Comparison of ENCODE assay signal across 8 cellular contexts in the genomic region with DNA sequence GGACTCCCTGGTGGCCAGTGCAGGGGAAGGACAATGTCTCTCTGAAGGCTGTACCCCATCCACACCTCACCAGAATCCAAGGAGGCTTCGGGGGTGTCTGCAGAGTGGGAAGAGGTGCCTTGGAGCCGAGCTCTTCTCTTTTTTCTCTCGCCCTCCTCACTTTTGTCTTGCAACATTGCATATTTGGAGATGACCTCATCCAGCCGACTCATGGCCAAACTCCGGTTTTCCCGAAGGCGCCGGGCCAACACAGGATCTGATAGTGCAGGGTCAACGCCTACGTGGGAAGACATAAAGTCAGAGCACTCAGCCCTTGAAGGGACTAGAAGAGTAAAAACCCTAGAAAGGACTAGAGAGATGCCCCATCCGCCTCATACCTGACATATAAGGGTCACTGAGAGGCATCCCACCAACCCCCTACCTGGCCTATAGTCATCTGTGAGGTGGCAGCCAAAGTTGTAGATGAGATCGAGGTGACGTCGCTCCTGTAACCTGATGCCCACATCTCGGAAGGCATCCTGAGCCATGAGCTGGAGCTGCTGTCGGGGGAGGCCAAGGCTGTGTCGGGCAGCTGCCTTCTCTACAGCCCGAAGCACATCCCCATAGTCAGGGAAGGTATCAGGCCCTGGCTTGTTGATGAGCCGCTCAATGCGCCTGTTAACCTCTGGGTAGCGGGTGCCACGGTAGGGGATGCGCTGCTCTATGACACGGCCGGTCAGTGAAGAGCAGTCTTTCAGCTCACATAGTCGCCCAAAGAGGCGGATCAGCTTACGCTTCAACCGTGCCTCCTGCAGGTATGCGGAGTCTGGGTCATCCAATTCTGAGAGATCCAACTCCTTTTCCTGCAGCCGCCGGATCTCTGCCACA. TPM values are rescaled to one million over a fixed set of nuclear protein-coding genes. Genes with fewer than 3 reads are reported as not detected.
DNase-seq lines count a peak whose midpoint lies in the region; TF ChIP-seq lines count a peak whose summit lies in the region.

No MANE protein-coding gene starts in this region.

- no peak overlapping the region for H2BK5ac ChIP-seq in neuronal stem cell (ENCODE audit: low read length)

- H3K27ac ChIP-seq in OCI-LY7 (ENCODE audit: low read depth, low read length, poor library complexity, severe bottlenecking) (peak overlapping the region; percentile 79), endodermal cell (ENCODE audit: low read depth, low read length) (no peak overlapping the region), neuronal stem cell (replicated peaks; ENCODE audit: low read length) (no peak overlapping the region)

- no peak overlapping the region for H3K18ac ChIP-seq in neuronal stem cell (ENCODE audit: low read length)

- peaks cover 44% of the 10 kb centered on the region for H3K36me3 ChIP-seq in OCI-LY7 (ENCODE audit: insufficient read depth, low read length)
- H3K36me3 ChIP-seq in endodermal cell (ENCODE audit: control insufficient read depth, insufficient read depth, low read length), result peaks cover 30% of the 10 kb centered on the region
- peaks cover 30 to 45% of the 10 kb centered on the region in 2 donors for H3K36me3 ChIP-seq in neuronal stem cell (replicated peaks in 1 of 2; ENCODE audit: control insufficient read depth in 2 of 2, insufficient read depth in 2 of 2, low read length in 2 of 2)

- H3K4me3 Mint-ChIP-seq in endodermal cell, result peak overlapping the region; percentile 98

- no peak overlapping the region for H2BK12ac ChIP-seq in neuronal stem cell (ENCODE audit: low read length)

- H2AFZ ChIP-seq in OCI-LY7 (ENCODE audit: low read length) (no peak overlapping the region), neuronal stem cell (ENCODE audit: low read length) (no peak overlapping the region)

- H3K79me2 ChIP-seq in OCI-LY7 (ENCODE audit: insufficient read depth, low read depth, low read length), result peaks cover 45% of the 10 kb centered on the region

- H3K4me1 Mint-ChIP-seq in endodermal cell, result peaks cover 37% of the 10 kb centered on the region

- no peaks in the 10 kb centered on the region for H3K9me3 Mint-ChIP-seq in endodermal cell

- peaks cover 8% of the 10 kb centered on the region for H3K79me1 ChIP-seq in neuronal stem cell (ENCODE audit: low read depth, low read length)

- H3K4me3 ChIP-seq in OCI-LY7 (ENCODE audit: low read depth, low read length, poor library complexity, severe bottlenecking) (peak overlapping the region; percentile 88), endodermal cell (ENCODE audit: low read length) (peak overlapping the region; percentile 97), neuronal stem cell (ENCODE audit: low read length in 2 of 2) (peak overlapping the region; percentile 22 to 81)

- H3K27me3 ChIP-seq in endodermal cell (ENCODE audit: control insufficient read depth, insufficient read depth, low read length, poor library complexity, severe bottlenecking), result no peaks in the 10 kb centered on the region
- H3K27me3 ChIP-seq in neuronal stem cell (ENCODE audit: control insufficient read depth in 3 of 3, insufficient read depth in 3 of 3, low read depth in 1 of 3, low read length in 3 of 3), result no peaks in the 10 kb centered on the region

- H3K36me3 Mint-ChIP-seq in endodermal cell (ENCODE audit: low read depth), result peaks cover 36% of the 10 kb centered on the region

- no peak overlapping the region for H2AK5ac ChIP-seq in neuronal stem cell (ENCODE audit: low read depth, low read length)

- peak overlapping the region; percentile 84 for H3K4me2 ChIP-seq in OCI-LY7 (ENCODE audit: low read length)
- H3K4me2 ChIP-seq in neuronal stem cell (ENCODE audit: insufficient read depth, low read length, poor library complexity, severe bottlenecking), result no peak overlapping the region

- H3K9ac ChIP-seq in endodermal cell (ENCODE audit: extremely low read depth, low read length, poor library complexity, severe bottlenecking) (no peak overlapping the region), neuronal stem cell (ENCODE audit: low read depth, low read length, poor library complexity) (no peak overlapping the region)

- H3K27ac Mint-ChIP-seq in endodermal cell, result peak overlapping the region; percentile 78

- POLR2A ChIA-PET in OCI-LY7 (lab: Charles Lee), result no interaction called here
- POLR2A ChIA-PET in HEK293T (lab: Yijun Ruan, JAX), result interaction anchor here (1.3 to 5.0 kb wide), 2 partner anchors 22 to 49 kb away, joined by 5 to 42 read pairs; partner anchors contain the start of genes RGL2, RPS18 and VPS52

- BruUV-seq in OCI-LY7 (replicated peaks; lab: Mats Ljungman, UMichigan), result no TSS peak

- H3K23ac ChIP-seq in neuronal stem cell (ENCODE audit: low read depth, low read length, poor library complexity), result peak overlapping the region; percentile 83

- H3K9me3 ChIP-seq in OCI-LY7 (ENCODE audit: low read length) (no peaks in the 10 kb centered on the region), endodermal cell (ENCODE audit: control insufficient read depth, low read length) (no peaks in the 10 kb centered on the region), neuronal stem cell (replicated peaks in 1 of 2; ENCODE audit: control insufficient read depth in 2 of 2, insufficient read depth in 1 of 2, low read depth in 1 of 2, low read length in 2 of 2) (no peaks in the 10 kb centered on the region)

- 92 to 93% methylated on average over 31 to 32 of the region's 32 CpGs for WGBS in endodermal cell (ENCODE audit: insufficient coverage in 1 of 2, insufficient read length in 1 of 2), 2 experiments
- WGBS in neuronal stem cell (ENCODE audit: extremely low coverage in 2 of 2, insufficient read length in 2 of 2, insufficient replicate concordance in 1 of 2), 2 donors, result no CpG with 5 or more reads among the region's 32 CpGs

- H4K8ac ChIP-seq in neuronal stem cell (ENCODE audit: low read depth, low read length), result no peak overlapping the region

- H3K4me1 ChIP-seq in OCI-LY7 (ENCODE audit: insufficient read depth, low read length, poor library complexity, severe bottlenecking) (peaks cover 56% of the 10 kb centered on the region), endodermal cell (ENCODE audit: control insufficient read depth, insufficient read depth, low read length) (peaks cover 17% of the 10 kb centered on the region), neuronal stem cell (ENCODE audit: control insufficient read depth in 2 of 2, insufficient read depth in 1 of 2, low read depth in 1 of 2, low read length in 2 of 2) (peaks cover 22 to 30% of the 10 kb centered on the region in 2 donors)

- no peaks in the 10 kb centered on the region for H3K9me2 ChIP-seq in OCI-LY7 (ENCODE audit: insufficient read depth, low read length)

- CTCF ChIA-PET in OCI-LY7 (lab: Charles Lee; ENCODE audit: unreplicated experiment), result no interaction called here
- CTCF ChIA-PET in HEK293T (lab: Yijun Ruan, JAX), result no interaction called here

- no peak overlapping the region for H4K91ac ChIP-seq in neuronal stem cell (ENCODE audit: low read depth, low read length, poor library complexity)

- no peak overlapping the region for H3K14ac ChIP-seq in neuronal stem cell (ENCODE audit: low read length)

- no peak overlapping the region for H2BK120ac ChIP-seq in neuronal stem cell (ENCODE audit: low read depth, low read length)

- no peaks in the 10 kb centered on the region for H4K20me1 ChIP-seq in OCI-LY7 (ENCODE audit: insufficient read depth, low read length)

- TF ChIP-seq CTCF in OCI-LY7 (conservative IDR thresholded peaks at IDR 0.05; ENCODE audit: low read length) (no peak), endodermal cell (conservative IDR thresholded peaks at IDR 0.05) (no peak)

- no peaks in the 10 kb centered on the region for H3K27me3 Mint-ChIP-seq in endodermal cell (ENCODE audit: insufficient read depth)

- no peak overlapping the region for H3K4ac ChIP-seq in neuronal stem cell (ENCODE audit: low read length)

- peak; percentile 17 for DNase-seq in COLO668 (lab: John Stamatoyannopoulos, UW; ENCODE audit: unreplicated experiment)
- DNase-seq in OCI-LY7 (ENCODE audit: low spot score), result no peak
- no peak for DNase-seq in endodermal cell
- DNase-seq in neuronal stem cell (ENCODE audit: low spot score), result no peak
- no peak for DNase-seq in NCI-H2227 (lab: John Stamatoyannopoulos, UW; ENCODE audit: unreplicated experiment)
- no peak for DNase-seq in NCI-H146 (lab: John Stamatoyannopoulos, UW)
- DNase-seq in inferior parietal cortex (ENCODE audit: extremely low spot score), result no peak
- no peak for DNase-seq in HEK293T (ENCODE audit: extremely low spot score)

- H2BK15ac ChIP-seq in neuronal stem cell (ENCODE audit: low read length), result no peak overlapping the region

- intact Hi-C loops in OCI-LY7 (cut with micrococcal nuclease; ENCODE audit: unreplicated experiment), result no loop called here

TF ChIP-seq in HEK293T, 16 proteins besides CTCF, POLR2A, EP300 and RAD21 (continues in another document):
- TF ChIP-seq FOXK2 (IDR thresholded peaks at IDR 0.05) (no peak), CTBP1 (IDR thresholded peaks at IDR 0.05; ENCODE audit: borderline replicate concordance) (no peak)

RNA-seq across cellular contexts. Expression of gene DAXX, which starts 2.2 kb away (rescaled TPM):
- 77.5 and 79.2 TPM in 2 replicates for total RNA-seq in OCI-LY7 (2014; rRNA removed; shearing (Covaris generic))
- total RNA-seq in OCI-LY7 (2022) (93.3 and 97.8 TPM in 2 replicates), endodermal cell (10 to 100 TPM; 51.2 to 52.6 TPM)
- 50.9 TPM for polyA plus RNA-seq in endodermal cell (2013, experiment 1 of 2)
- polyA plus RNA-seq in endodermal cell (2013, experiment 2 of 2), result 48.1 TPM
- 40.8 TPM for polyA plus RNA-seq in neuronal stem cell (2013, experiment 1 of 2)
- 39.2 TPM for polyA plus RNA-seq in neuronal stem cell (2013, experiment 2 of 2)

RNA-seq across cellular contexts. Expression of gene ZBTB22, which starts 3.0 kb away (rescaled TPM):
- 17.4 and 21.6 TPM in 2 replicates for total RNA-seq in OCI-LY7 (2014; rRNA removed; shearing (Covaris generic))
- total RNA-seq in OCI-LY7 (2022) (14.1 and 18.5 TPM in 2 replicates), endodermal cell (10 to 100 TPM; 15.2 to 19.8 TPM)
- 26.5 TPM for polyA plus RNA-seq in endodermal cell (2013, experiment 1 of 2)
- 20.6 TPM for polyA plus RNA-seq in endodermal cell (2013, experiment 2 of 2)
- polyA plus RNA-seq in neuronal stem cell (2013, experiment 1 of 2), result 18.2 TPM
- polyA plus RNA-seq in neuronal stem cell (2013, experiment 2 of 2), result 17.1 TPM

RNA-seq across cellular contexts. Expression of gene TAPBP, which starts 6.7 kb away (rescaled TPM):
- total RNA-seq in OCI-LY7 (2014; rRNA removed; shearing (Covaris generic)), result 73.6 and 106 TPM in 2 replicates
- total RNA-seq in OCI-LY7 (2022) (148 and 150 TPM in 2 replicates), endodermal cell (10 to 100 TPM in 1 of 2 donors, 1 to 10 TPM in 1; 7.0 to 11.1 TPM)
- 13.5 TPM for polyA plus RNA-seq in endodermal cell (2013, experiment 1 of 2)
- polyA plus RNA-seq in endodermal cell (2013, experiment 2 of 2), result 12.4 TPM
- polyA plus RNA-seq in neuronal stem cell (2013, experiment 1 of 2), result 12.5 TPM
- polyA plus RNA-seq in neuronal stem cell (2013, experiment 2 of 2), result 13.2 TPM

RNA-seq across cellular contexts. Expression of gene RGL2, which starts 21.8 kb away (rescaled TPM):
- 27.2 and 27.3 TPM in 2 replicates for total RNA-seq in OCI-LY7 (2014; rRNA removed; shearing (Covaris generic))
- total RNA-seq in OCI-LY7 (2022), result 67.1 and 67.6 TPM in 2 replicates
- total RNA-seq in endodermal cell, result 10 to 100 TPM; 85.6 to 98.0 TPM
- 54.9 TPM for polyA plus RNA-seq in endodermal cell (2013, experiment 1 of 2)
- polyA plus RNA-seq in endodermal cell (2013, experiment 2 of 2), result 46.3 TPM
- 56.5 TPM for polyA plus RNA-seq in neuronal stem cell (2013, experiment 1 of 2)
- 55.4 TPM for polyA plus RNA-seq in neuronal stem cell (2013, experiment 2 of 2)

RNA-seq across cellular contexts. Expression of gene PFDN6, which starts 31.1 kb away (rescaled TPM):
- total RNA-seq in OCI-LY7 (2014; rRNA removed; shearing (Covaris generic)), result 72.5 and 112 TPM in 2 replicates
- total RNA-seq in OCI-LY7 (2022), result 65.4 and 90.6 TPM in 2 replicates
- total RNA-seq in endodermal cell, result 10 to 100 TPM; 69.9 to 86.4 TPM
- 91.1 TPM for polyA plus RNA-seq in endodermal cell (2013, experiment 1 of 2)
- 84.9 TPM for polyA plus RNA-seq in endodermal cell (2013, experiment 2 of 2)
- 63.9 TPM for polyA plus RNA-seq in neuronal stem cell (2013, experiment 1 of 2)
- polyA plus RNA-seq in neuronal stem cell (2013, experiment 2 of 2), result 63.8 TPM

Comparison
In these comparisons a context has a peak if more than half of its experiments do, and no peak if none do; other contexts are left out.
1. RNA of gene TAPBP, which starts 6.7 kb away (total RNA-seq): 73.6 to 150 TPM in OCI-LY7; 7.0 to 11.1 TPM in endodermal cell; every median in the first group is over 4 times any median in the second.
2. Peak in every context shown above with its lines, with median percentiles within 50 percentile points of each other: H3K4me3 ChIP-seq.